ENCODE assay signal across 1 cellular context in the genomic region with DNA sequence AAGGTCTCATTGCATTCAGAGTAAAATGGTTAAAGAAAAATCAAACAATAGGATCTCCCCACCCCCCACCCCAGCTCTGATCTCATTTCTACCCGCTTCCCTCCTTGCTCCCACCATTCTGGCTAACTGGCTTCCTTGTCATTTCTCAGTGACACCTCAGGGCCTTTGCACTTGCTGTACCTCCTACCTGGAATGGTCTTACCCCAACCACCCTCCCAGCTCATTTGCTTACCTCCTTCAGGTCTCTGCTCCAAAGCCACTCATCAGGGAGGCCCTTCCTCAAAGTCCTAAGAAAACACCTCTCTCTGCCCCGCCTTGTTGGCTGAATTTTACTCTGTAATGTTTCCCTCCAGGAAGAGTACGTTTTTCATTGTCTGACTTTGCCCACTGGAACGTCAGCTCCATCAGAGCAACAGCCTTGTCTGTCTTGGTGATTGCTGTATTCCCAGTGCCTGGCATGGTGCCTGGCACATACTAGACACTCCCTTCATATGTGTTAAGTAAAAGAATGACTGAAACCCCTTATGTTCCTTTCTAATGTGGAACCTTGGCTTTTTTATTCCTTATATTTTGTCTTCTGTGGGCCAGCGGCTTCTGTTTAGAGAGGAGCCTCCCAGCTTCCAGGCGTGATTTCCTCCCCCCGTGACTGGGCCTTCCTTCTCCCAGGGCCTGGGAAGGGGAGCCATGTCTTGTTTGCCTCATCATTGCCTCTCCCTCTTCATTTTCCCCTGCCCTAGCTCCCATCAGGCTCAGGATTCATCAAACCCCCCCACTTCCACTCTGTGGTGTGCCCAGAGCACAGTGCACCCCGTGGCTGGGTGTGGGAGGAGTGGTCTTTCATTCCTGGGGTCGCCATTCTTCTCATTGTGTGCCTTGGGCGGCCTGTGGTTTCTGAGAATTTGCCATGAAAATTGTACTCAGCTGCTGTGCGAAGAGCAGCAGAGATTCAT.
TF ChIP-seq lines count a peak whose summit lies in the region.

No MANE protein-coding gene starts in this region.

TF ChIP-seq in SK-N-SH, 30 proteins besides CTCF, POLR2A, EP300 and RAD21:
- TF ChIP-seq MAX (IDR thresholded peaks at IDR 0.05; ENCODE audit: low read depth), result no peak
- TF ChIP-seq USF1 (IDR thresholded peaks at IDR 0.05; ENCODE audit: borderline replicate concordance, low read depth), result no peak
- TF ChIP-seq, protein P1, sequence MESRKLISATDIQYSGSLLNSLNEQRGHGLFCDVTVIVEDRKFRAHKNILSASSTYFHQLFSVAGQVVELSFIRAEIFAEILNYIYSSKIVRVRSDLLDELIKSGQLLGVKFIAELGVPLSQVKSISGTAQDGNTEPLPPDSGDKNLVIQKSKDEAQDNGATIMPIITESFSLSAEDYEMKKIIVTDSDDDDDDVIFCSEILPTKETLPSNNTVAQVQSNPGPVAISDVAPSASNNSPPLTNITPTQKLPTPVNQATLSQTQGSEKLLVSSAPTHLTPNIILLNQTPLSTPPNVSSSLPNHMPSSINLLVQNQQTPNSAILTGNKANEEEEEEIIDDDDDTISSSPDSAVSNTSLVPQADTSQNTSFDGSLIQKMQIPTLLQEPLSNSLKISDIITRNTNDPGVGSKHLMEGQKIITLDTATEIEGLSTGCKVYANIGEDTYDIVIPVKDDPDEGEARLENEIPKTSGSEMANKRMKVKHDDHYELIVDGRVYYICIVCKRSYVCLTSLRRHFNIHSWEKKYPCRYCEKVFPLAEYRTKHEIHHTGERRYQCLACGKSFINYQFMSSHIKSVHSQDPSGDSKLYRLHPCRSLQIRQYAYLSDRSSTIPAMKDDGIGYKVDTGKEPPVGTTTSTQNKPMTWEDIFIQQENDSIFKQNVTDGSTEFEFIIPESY (IDR thresholded peaks at IDR 0.05; ENCODE audit: borderline replicate concordance, low read depth), result no peak
- no peak for TF ChIP-seq RCOR1 (IDR thresholded peaks at IDR 0.05; ENCODE audit: low read length)
- TF ChIP-seq RXRA (IDR thresholded peaks at IDR 0.05; ENCODE audit: borderline replicate concordance, low read depth), result no peak
- no peak for TF ChIP-seq CHD2 (IDR thresholded peaks at IDR 0.05; ENCODE audit: low read length, partially characterized antibody)
- no peak for TF ChIP-seq EZH2phosphoT487 (IDR thresholded peaks at IDR 0.05; ENCODE audit: borderline replicate concordance, low read depth)
- TF ChIP-seq IRF3 (IDR thresholded peaks at IDR 0.05; ENCODE audit: low read depth, low read length), result no peak
- no peak for TF ChIP-seq SIN3A (IDR thresholded peaks at IDR 0.05; ENCODE audit: borderline replicate concordance, low read depth, low read length)
- TF ChIP-seq, protein P2, sequence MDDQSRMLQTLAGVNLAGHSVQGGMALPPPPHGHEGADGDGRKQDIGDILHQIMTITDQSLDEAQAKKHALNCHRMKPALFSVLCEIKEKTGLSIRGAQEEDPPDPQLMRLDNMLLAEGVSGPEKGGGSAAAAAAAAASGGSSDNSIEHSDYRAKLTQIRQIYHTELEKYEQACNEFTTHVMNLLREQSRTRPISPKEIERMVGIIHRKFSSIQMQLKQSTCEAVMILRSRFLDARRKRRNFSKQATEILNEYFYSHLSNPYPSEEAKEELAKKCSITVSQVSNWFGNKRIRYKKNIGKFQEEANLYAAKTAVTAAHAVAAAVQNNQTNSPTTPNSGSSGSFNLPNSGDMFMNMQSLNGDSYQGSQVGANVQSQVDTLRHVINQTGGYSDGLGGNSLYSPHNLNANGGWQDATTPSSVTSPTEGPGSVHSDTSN (IDR thresholded peaks at IDR 0.05), result no peak
